35 cellular contexts compared by ENCODE assay signal in genomic region chr1:239394107-239394506, GRCh38.
"Had no signal": no experiment of that assay in that cellular context is flagged by ENCODE, and none has a peak within 500 bp of the region (broad histone marks: within the 10 kb centered on the region; RNA-seq: fewer than 3 reads in every experiment).

No MANE protein-coding gene starts in this region.

- H3K27ac ChIP-seq: KMS-11 had no signal

- H3K9ac ChIP-seq: KMS-11 had no signal

- H3K36me3 ChIP-seq: MG63 had no signal

- H3K4me3 ChIP-seq: MG63 had no signal

- DNase-seq: Karpas-422, Kasumi-1, MG63, MM.1S, MV-4-11, NCI-H1048, NCI-H1092, NCI-H1092 treated with DMSO at 0.1 percent for 48 hours, NCI-H1105, NCI-H1105 treated with DMSO at 0.1 percent for 48 hours, NCI-H1417, NCI-H1417 treated with DMSO at 0.1 percent for 48 hours, NCI-H1436, NCI-H1436 treated with DMSO at 0.1 percent for 48 hours, NCI-H146, NCI-H1694, NCI-H1694 treated with DMSO at 0.1 percent for 48 hours, NCI-H187, NCI-H187 treated with DMSO at 0.1 percent for 48 hours, NCI-H1930, NCI-H2029, NCI-H2029 treated with DMSO at 0.1 percent for 48 hours, NCI-H2081, NCI-H2081 treated with DMSO at 0.1 percent for 48 hours, NCI-H2107, NCI-H2171, NCI-H2171 treated with DMSO at 0.1 percent for 48 hours, NCI-H2227 treated with DMSO at 0.1 percent for 48 hours, NCI-H226, NCI-H345, NCI-H446, NCI-H446 treated with DMSO at 0.1 percent for 48 hours, NCI-H510A, NCI-H510A treated with DMSO at 0.1 percent for 48 hours had no signal

- H3K4me2 ChIP-seq: KMS-11 had no signal
